Comparison of ENCODE assay signal across 8 cellular contexts in the genomic region with DNA sequence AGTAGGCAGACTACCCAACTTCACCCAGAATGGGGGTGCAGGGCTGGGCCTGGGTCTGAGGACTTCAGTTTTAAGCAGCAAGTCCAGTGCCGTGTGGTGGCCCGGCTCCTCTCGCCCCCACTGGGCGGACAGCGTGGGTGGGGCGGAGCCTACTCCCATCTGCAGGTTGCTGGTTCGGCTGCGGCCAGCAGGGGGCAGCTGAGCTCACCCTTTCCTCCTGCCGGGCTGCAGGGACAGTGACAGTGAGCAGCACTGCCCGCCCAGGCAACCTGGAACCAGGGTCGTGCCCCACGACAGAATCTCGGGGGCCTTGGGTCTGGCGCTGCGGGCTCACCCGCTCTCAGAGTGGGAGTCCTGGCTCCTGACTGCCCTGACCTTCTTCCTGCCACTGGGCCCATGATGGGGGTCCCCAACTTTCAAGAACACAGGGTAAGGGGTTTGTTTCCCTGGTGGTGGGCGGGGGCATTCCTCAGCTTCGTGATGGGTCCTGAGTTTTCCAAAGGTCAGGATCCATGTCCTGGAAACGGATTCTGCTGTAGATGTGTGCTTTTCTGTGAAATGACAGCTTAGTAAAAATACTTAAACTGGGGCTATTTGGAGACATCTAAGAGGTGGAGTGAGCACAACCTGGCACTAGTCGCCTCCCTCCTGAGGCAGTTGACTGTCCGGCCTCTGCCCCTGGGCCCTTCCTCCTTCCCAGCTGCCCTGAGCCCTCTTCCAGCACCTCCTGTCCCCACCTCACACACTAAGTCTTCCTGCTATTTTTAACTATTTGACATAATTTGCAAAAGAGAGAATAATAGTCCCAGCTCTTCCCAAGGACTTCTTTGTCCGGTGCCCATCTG. TPM values are rescaled to one million over a fixed set of nuclear protein-coding genes. Genes with fewer than 3 reads are reported as not detected.
DNase-seq lines count a peak whose midpoint lies in the region; ATAC-seq and TF ChIP-seq lines count a peak whose summit lies in the region.

No MANE protein-coding gene starts in this region.

- H3K4me3 ChIP-seq in esophagus muscularis mucosa = peak overlapping the region; percentile 71 to 81 (median 74)

- POLR2A ChIA-PET in naive thymus-derived CD8-positive, alpha-beta T cell (lab: Charles Lee) = interaction anchor here (0.6 to 20.7 kb wide), 23 partner anchors 8 to 539 kb away, joined by 3 to 2047 read pairs (median 5); partner anchors contain the start of genes FRMD8, MALAT1, NEAT1 and SCYL1

- peaks cover 39% of the 10 kb centered on the region for H3K4me1 Mint-ChIP-seq in activated T-cell treated with anti-CD3 and anti-CD28 coated beads, Interleukin-2, amount 50 U/mL, for 72 hours (ENCODE audit: low read depth)
- peaks cover 30 to 59% (median 57%) of the 10 kb centered on the region in 4 donors for H3K4me1 Mint-ChIP-seq in naive thymus-derived CD8-positive, alpha-beta T cell
- peaks cover 47 to 67% of the 10 kb centered on the region in 2 donors for H3K4me1 Mint-ChIP-seq in stimulated activated naive B cell treated with anti-CD40 and anti-IgM and Interleukin-4, amounts not matched to agents 10 μg/mL and 1 μg/mL and 100 μg/mL, for 72 hours

- WGBS in esophagus muscularis mucosa = 10% methylated on average over 6 of the region's 22 CpGs

- intact Hi-C loops in esophagus muscularis mucosa (cut with DNase I) = loop anchor here (2.0 to 10.0 kb wide), 3 partner anchors 34 to 94 kb away; partner anchors contain the start of gene SLC25A45

- TF ChIP-seq POLR2A in esophagus muscularis mucosa (IDR thresholded peaks at IDR 0.05; ENCODE audit: low read depth) = peak; percentile 45

- peak; percentile 93 for DNase-seq in GM13976 (ENCODE audit: low spot score)
- peak; percentile 95 for DNase-seq in HT-29 (ENCODE audit: low spot score)
- peak; percentile 93 for DNase-seq in OCI-M1 (lab: John Stamatoyannopoulos, UW)
- DNase-seq in activated T-cell treated with anti-CD3 and anti-CD28 coated beads, Interleukin-2, amount 50 U/mL, for 72 hours = peak; percentile 95 to 97
- peak; percentile 97 for DNase-seq in esophagus muscularis mucosa (ENCODE audit: extremely low spot score)
- peak; percentile 83 to 96 (median 90) for DNase-seq in naive thymus-derived CD8-positive, alpha-beta T cell
- peak; percentile 89 for DNase-seq in stimulated activated naive B cell treated with anti-CD40 and anti-IgM and Interleukin-4, amounts not matched to agents 10 μg/mL and 1 μg/mL and 100 μg/mL, for 72 hours

- H3K27me3 Mint-ChIP-seq in activated T-cell treated with anti-CD3 and anti-CD28 coated beads, Interleukin-2, amount 50 U/mL, for 72 hours (ENCODE audit: low read depth) = no peaks in the 10 kb centered on the region
- no peaks in the 10 kb centered on the region for H3K27me3 Mint-ChIP-seq in naive thymus-derived CD8-positive, alpha-beta T cell
- H3K27me3 Mint-ChIP-seq in stimulated activated naive B cell treated with anti-CD40 and anti-IgM and Interleukin-4, amounts not matched to agents 10 μg/mL and 1 μg/mL and 100 μg/mL, for 72 hours = no peaks in the 10 kb centered on the region

- H3K9me3 ChIP-seq in esophagus muscularis mucosa = no peaks in the 10 kb centered on the region

- peak; percentile 96 for TF ChIP-seq CTCF in 22Rv1 (IDR thresholded peaks at IDR 0.05)
- peak; percentile 95 for TF ChIP-seq CTCF in GM13976 (IDR thresholded peaks at IDR 0.05; ENCODE audit: borderline replicate concordance, control extremely low read depth, extremely low read depth, insufficient read depth, missing control alignments)
- peak; percentile 98 to 99 (median 98) for TF ChIP-seq CTCF in esophagus muscularis mucosa (IDR thresholded peaks at IDR 0.05)

- H3K27me3 ChIP-seq in esophagus muscularis mucosa = no peaks in the 10 kb centered on the region

- H3K27ac Mint-ChIP-seq in activated T-cell treated with anti-CD3 and anti-CD28 coated beads, Interleukin-2, amount 50 U/mL, for 72 hours = peak overlapping the region; percentile 94
- peak overlapping the region; percentile 94 to 100 (median 99) for H3K27ac Mint-ChIP-seq in naive thymus-derived CD8-positive, alpha-beta T cell
- H3K27ac Mint-ChIP-seq in stimulated activated naive B cell treated with anti-CD40 and anti-IgM and Interleukin-4, amounts not matched to agents 10 μg/mL and 1 μg/mL and 100 μg/mL, for 72 hours = peak overlapping the region; percentile 100

- ATAC-seq in activated T-cell treated with anti-CD3 and anti-CD28 coated beads, Interleukin-2, amount 50 U/mL, for 72 hours (replicated peaks in 1 of 2) = peak; percentile 29 to 42
- ATAC-seq in naive thymus-derived CD8-positive, alpha-beta T cell = peak; percentile 45 to 62
- peak; percentile 38 for ATAC-seq in stimulated activated naive B cell treated with anti-CD40 and anti-IgM and Interleukin-4, amounts not matched to agents 10 μg/mL and 1 μg/mL and 100 μg/mL, for 72 hours (replicated peaks)

- H3K4me3 Mint-ChIP-seq in activated T-cell treated with anti-CD3 and anti-CD28 coated beads, Interleukin-2, amount 50 U/mL, for 72 hours = peak overlapping the region; percentile 88 to 99
- H3K4me3 Mint-ChIP-seq in naive thymus-derived CD8-positive, alpha-beta T cell = peak overlapping the region; percentile 89 to 98 (median 96)
- peak overlapping the region; percentile 84 to 96 for H3K4me3 Mint-ChIP-seq in stimulated activated naive B cell treated with anti-CD40 and anti-IgM and Interleukin-4, amounts not matched to agents 10 μg/mL and 1 μg/mL and 100 μg/mL, for 72 hours

- in situ Hi-C loops in GM13976 (cut with MboI; ENCODE audit: low sequenced_read_pairs, unreplicated experiment) = no loop called here

- no peak for TF ChIP-seq EP300 in esophagus muscularis mucosa (IDR thresholded peaks at IDR 0.05)

- peaks cover 63 to 68% (median 64%) of the 10 kb centered on the region in 4 donors for H3K4me1 ChIP-seq in esophagus muscularis mucosa

- peaks cover 0 to 8% of the 10 kb centered on the region in 2 donors for H3K36me3 Mint-ChIP-seq in activated T-cell treated with anti-CD3 and anti-CD28 coated beads, Interleukin-2, amount 50 U/mL, for 72 hours (ENCODE audit: insufficient read depth in 2 of 2)
- H3K36me3 Mint-ChIP-seq in naive thymus-derived CD8-positive, alpha-beta T cell = peaks cover 0 to 10% (median 0%) of the 10 kb centered on the region in 3 donors
- H3K36me3 Mint-ChIP-seq in stimulated activated naive B cell treated with anti-CD40 and anti-IgM and Interleukin-4, amounts not matched to agents 10 μg/mL and 1 μg/mL and 100 μg/mL, for 72 hours = peaks cover 15 to 16% of the 10 kb centered on the region in 2 donors

- H3K9me3 Mint-ChIP-seq in activated T-cell treated with anti-CD3 and anti-CD28 coated beads, Interleukin-2, amount 50 U/mL, for 72 hours = no peaks in the 10 kb centered on the region
- H3K9me3 Mint-ChIP-seq in naive thymus-derived CD8-positive, alpha-beta T cell = no peaks in the 10 kb centered on the region
- H3K9me3 Mint-ChIP-seq in stimulated activated naive B cell treated with anti-CD40 and anti-IgM and Interleukin-4, amounts not matched to agents 10 μg/mL and 1 μg/mL and 100 μg/mL, for 72 hours = no peaks in the 10 kb centered on the region

- peaks cover under 1 to 26% (median 10%) of the 10 kb centered on the region in 4 donors for H3K36me3 ChIP-seq in esophagus muscularis mucosa

- peak overlapping the region; percentile 100 for H3K27ac ChIP-seq in 22Rv1
- H3K27ac ChIP-seq in esophagus muscularis mucosa (replicated peaks in 1 of 4) = peak overlapping the region; percentile 97 to 99 (median 99)

RNA-seq across cellular contexts. Expression of gene NEAT1, which starts 6.0 kb away (rescaled TPM):
- 50.1 and 61.5 TPM in 2 replicates for total RNA-seq in HT-29 (2014; rRNA removed; shearing (Covaris generic))
- 1,000 to 10,000 TPM in 1 of 2 donors, 100 to 1,000 TPM in 1; 678 to 1,151 TPM for total RNA-seq in activated T-cell treated with anti-CD3 and anti-CD28 coated beads, Interleukin-2, amount 50 U/mL, for 72 hours
- total RNA-seq in esophagus muscularis mucosa = 100 to 1,000 TPM in 2 of 4 donors, 10 to 100 TPM in 2; 42.8 to 181 (median 96.0) TPM
- total RNA-seq in naive thymus-derived CD8-positive, alpha-beta T cell = 100 to 1,000 TPM; 375 to 414 TPM
- 1 to 10 TPM; 1.3 to 2.9 (median 1.9) TPM for polyA plus RNA-seq in naive thymus-derived CD8-positive, alpha-beta T cell

RNA-seq across cellular contexts. Expression of gene FRMD8, which starts 30.1 kb away (rescaled TPM):
- total RNA-seq in HT-29 (2014; rRNA removed; shearing (Covaris generic)) = 102 and 106 TPM in 2 replicates
- total RNA-seq in activated T-cell treated with anti-CD3 and anti-CD28 coated beads, Interleukin-2, amount 50 U/mL, for 72 hours = 10 to 100 TPM; 43.5 to 47.2 TPM
- total RNA-seq in esophagus muscularis mucosa = 10 to 100 TPM; 30.4 to 37.3 (median 34.7) TPM
- total RNA-seq in naive thymus-derived CD8-positive, alpha-beta T cell = 10 to 100 TPM; 48.6 to 55.0 TPM
- polyA plus RNA-seq in naive thymus-derived CD8-positive, alpha-beta T cell = 10 to 100 TPM; 34.5 to 42.6 (median 35.4) TPM

RNA-seq across cellular contexts. Expression of gene SLC25A45, which starts 34.1 kb away (rescaled TPM):
- total RNA-seq in HT-29 (2014; rRNA removed; shearing (Covaris generic)) = 5.8 and 8.8 TPM in 2 replicates
- 10 to 100 TPM; 16.4 to 18.8 TPM for total RNA-seq in activated T-cell treated with anti-CD3 and anti-CD28 coated beads, Interleukin-2, amount 50 U/mL, for 72 hours
- total RNA-seq in esophagus muscularis mucosa = 10 to 100 TPM in 1 of 4 donors, 1 to 10 TPM in 3; 4.6 to 11.3 (median 5.9) TPM
- total RNA-seq in naive thymus-derived CD8-positive, alpha-beta T cell = 10 to 100 TPM; 22.2 to 23.4 TPM
- polyA plus RNA-seq in naive thymus-derived CD8-positive, alpha-beta T cell = 10 to 100 TPM; 10.8 to 19.2 (median 11.0) TPM

Comparison
In these comparisons a context has a peak if more than half of its experiments do, and no peak if none do; other contexts are left out.
1. Peak in every context shown above with its lines: DNase-seq, ATAC-seq, H3K4me3 ChIP-seq and H3K27ac ChIP-seq.